ENCODE assay signal across 13 cellular contexts in the genomic region with DNA sequence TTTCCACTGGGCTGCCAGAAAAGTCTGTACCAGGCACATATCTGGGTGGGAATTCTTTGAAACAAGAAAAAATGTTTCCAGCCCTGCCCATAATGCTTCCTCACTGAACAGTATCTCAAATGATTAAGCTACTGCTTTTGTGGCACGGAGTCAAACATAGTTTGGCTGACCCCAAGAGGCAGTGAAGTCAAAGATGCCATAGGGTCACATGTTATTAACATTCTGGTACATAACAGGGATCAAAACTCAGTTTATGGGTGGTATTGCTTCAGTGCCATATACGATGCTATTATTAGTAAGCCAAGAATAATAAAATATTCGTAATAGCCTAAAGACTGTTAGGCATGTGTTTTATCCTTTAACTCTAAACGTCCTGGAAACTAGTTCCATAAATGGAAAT.
A peak's percentile ranks its signal among the peaks of the same experiment; 100 is the strongest.
DNase-seq lines count a peak whose midpoint lies in the region; ATAC-seq and TF ChIP-seq lines count a peak whose summit lies in the region.
"Had no signal": no experiment of that assay in that cellular context is flagged by ENCODE, and none has a peak within 500 bp of the region (broad histone marks: within the 10 kb centered on the region; RNA-seq: fewer than 3 reads in every experiment).

No MANE protein-coding gene starts in this region.

- peaks cover 22% of the 10 kb centered on the region for H3K4me1 Mint-ChIP-seq in nephron
- H3K4me1 Mint-ChIP-seq: activated CD4-positive, alpha-beta T cell treated with anti-CD3 and anti-CD28 coated beads for 36 hours; central memory CD8-positive, alpha-beta T cell had no signal

- H3K27me3 Mint-ChIP-seq in nephron (ENCODE audit: low read depth): no peaks in the 10 kb centered on the region
- H3K27me3 Mint-ChIP-seq: activated CD4-positive, alpha-beta T cell treated with anti-CD3 and anti-CD28 coated beads for 36 hours; central memory CD8-positive, alpha-beta T cell had no signal

- H3K9me3 Mint-ChIP-seq in nephron: no peaks in the 10 kb centered on the region
- H3K9me3 Mint-ChIP-seq: central memory CD8-positive, alpha-beta T cell had no signal

- H3K27ac ChIP-seq in RWPE1: no peak overlapping the region

- H3K4me3 Mint-ChIP-seq in nephron: no peak overlapping the region
- H3K4me3 Mint-ChIP-seq: activated CD4-positive, alpha-beta T cell treated with anti-CD3 and anti-CD28 coated beads for 36 hours; central memory CD8-positive, alpha-beta T cell had no signal

- H3K27ac Mint-ChIP-seq in nephron: peak overlapping the region in 2 of 3 experiments; percentile 44 to 57
- H3K27ac Mint-ChIP-seq: activated CD4-positive, alpha-beta T cell treated with anti-CD3 and anti-CD28 coated beads for 36 hours had no signal

- POLR2A ChIA-PET in RWPE1 (lab: Yijun Ruan, JAX; ENCODE audit: low non-redundant PET): no interaction called here

- ATAC-seq in HG03159 (IDR thresholded peaks at IDR 0.05; ENCODE audit: unreplicated experiment): no peak
- no peak for ATAC-seq in HG03108 (IDR thresholded peaks at IDR 0.05; ENCODE audit: unreplicated experiment)
- ATAC-seq: activated CD4-positive, alpha-beta T cell treated with anti-CD3 and anti-CD28 coated beads for 36 hours had no signal

- no peak for TF ChIP-seq CTCF in RWPE1 (conservative IDR thresholded peaks at IDR 0.05; ENCODE audit: low read depth)
- TF ChIP-seq CTCF in nephron (IDR thresholded peaks at IDR 0.05; ENCODE audit: unreplicated experiment in 3 of 3): no peak

- peak; percentile 84 for DNase-seq in ACHN
- DNase-seq in RWPE1 (ENCODE audit: low spot score): peak; percentile 32
- peak; percentile 93 for DNase-seq in fibroblast of gingiva (ENCODE audit: low read depth)
- DNase-seq in NCI-H1694 (lab: John Stamatoyannopoulos, UW): no peak
- no peak for DNase-seq in NCI-H748 (lab: John Stamatoyannopoulos, UW; ENCODE audit: unreplicated experiment)
- DNase-seq: activated CD4-positive, alpha-beta T cell treated with anti-CD3 and anti-CD28 coated beads for 36 hours; BE2C; lower lobe of right lung; NK-92 treated with Interleukin-12 subunit alpha and Interleukin-12 subunit beta, amount 100 ng/mL, for 24 hours had no signal

- peaks cover 47% of the 10 kb centered on the region for H3K36me3 Mint-ChIP-seq in nephron (ENCODE audit: low read depth)

- in situ Hi-C loops in ACHN (cut with HindIII; ENCODE audit: low pct_ligation_motif_present, low pct_unique_long_range_greater_than_20kb, low sequenced_read_pairs): no loop called here

- CTCF ChIA-PET in RWPE1 (lab: Yijun Ruan, JAX): interaction anchor here (1.0 kb wide), 1 partner anchor 27 kb away, joined by 3 read pairs; no protein-coding TSS in a partner anchor

Comparison
In these comparisons a context has a peak if more than half of its experiments do, and no peak if none do; other contexts are left out.
1. DNase-seq: peak in ACHN (single experiment), RWPE1 (single experiment) and fibroblast of gingiva (single experiment); none in NCI-H1694 (single experiment) and NCI-H748 (single experiment).